13 cellular contexts compared by ENCODE assay signal in genomic region chr5:124790895-124791732, GRCh38. TPM values are rescaled to one million over a fixed set of nuclear protein-coding genes. Genes with fewer than 3 reads are reported as not detected.
A peak's percentile ranks its signal among the peaks of the same experiment; 100 is the strongest.
DNase-seq lines count a peak whose midpoint lies in the region; FAIRE-seq and TF ChIP-seq lines count a peak whose summit lies in the region.
"Had no signal": no experiment of that assay in that cellular context is flagged by ENCODE, and none has a peak within 500 bp of the region (broad histone marks: within the 10 kb centered on the region; RNA-seq: fewer than 3 reads in every experiment).

No MANE protein-coding gene starts in this region.

- no peak for FAIRE-seq in GM12892 (lab: Jason Lieb, UNC)
- FAIRE-seq: A204.1, GM19239 had no signal

- H3K27ac Mint-ChIP-seq in progenitor cell of endocrine pancreas: peak overlapping the region; percentile 61
- H3K27ac Mint-ChIP-seq: activated CD8-positive, alpha-beta T cell treated with anti-CD3 and anti-CD28 coated beads, Interleukin-2, amount 10 ng/mL, durations not matched to agents 7 days and 5 days had no signal

- no peak for TF ChIP-seq CTCF in epithelial cell of esophagus (IDR thresholded peaks at IDR 0.05; ENCODE audit: insufficient read depth, low read depth, low read length, missing control alignments)
- TF ChIP-seq CTCF in progenitor cell of endocrine pancreas (IDR thresholded peaks at IDR 0.05; ENCODE audit: unreplicated experiment): no peak

- TF ChIP-seq POLR2A in GM12892 (IDR thresholded peaks at IDR 0.05; ENCODE audit: low read depth, low read length): no peak

- H3K36me3 Mint-ChIP-seq in progenitor cell of endocrine pancreas (ENCODE audit: insufficient read depth): no peaks in the 10 kb centered on the region

- H3K4me1 Mint-ChIP-seq in progenitor cell of endocrine pancreas (ENCODE audit: low read depth): peaks cover 28% of the 10 kb centered on the region

- peak overlapping the region; percentile 36 for H3K4me3 Mint-ChIP-seq in progenitor cell of endocrine pancreas (ENCODE audit: low read depth)
- H3K4me3 Mint-ChIP-seq: activated CD8-positive, alpha-beta T cell treated with anti-CD3 and anti-CD28 coated beads, Interleukin-2, amount 10 ng/mL, durations not matched to agents 7 days and 5 days had no signal

- H3K9me3 Mint-ChIP-seq in progenitor cell of endocrine pancreas (ENCODE audit: low read depth): peaks cover 3% of the 10 kb centered on the region

- H3K4me3 ChIP-seq in epithelial cell of esophagus (ENCODE audit: low read length): no peak overlapping the region
- H3K4me3 ChIP-seq: left ventricle myocardium inferior had no signal

- DNase-seq in DMS153 (lab: John Stamatoyannopoulos, UW) (peak; percentile 16), DMS153 treated with DMSO at 0.1 percent for 48 hours (lab: John Stamatoyannopoulos, UW; ENCODE audit: unreplicated experiment) (no peak), NCI-H2227 treated with DMSO at 0.1 percent for 48 hours (lab: John Stamatoyannopoulos, UW) (peak; percentile 59), epithelial cell of esophagus (ENCODE audit: low read depth) (peak; percentile 82), progenitor cell of endocrine pancreas (ENCODE audit: low spot score, unreplicated experiment) (no peak), GM12892 (ENCODE audit: insufficient read length) (no peak), GOT3 (lab: John Stamatoyannopoulos, UW) (no peak), activated T-cell treated with anti-CD3 and anti-CD28 coated beads for 4 hours (no peak)
- DNase-seq: activated CD8-positive, alpha-beta T cell treated with anti-CD3 and anti-CD28 coated beads, Interleukin-2, amount 10 ng/mL, durations not matched to agents 7 days and 5 days; left ventricle myocardium inferior; NCI-H2107 had no signal

- H3K27me3 Mint-ChIP-seq in progenitor cell of endocrine pancreas: no peaks in the 10 kb centered on the region

RNA-seq across cellular contexts. Expression of gene ZNF608, which starts 44.7 kb away (rescaled TPM):
- total RNA-seq in progenitor cell of endocrine pancreas: 134 and 148 TPM in 2 replicates
- 12.9 TPM for polyA plus RNA-seq in GM12892 (2012; ENCODE audit: missing spikeins)
- total RNA-seq: activated CD8-positive, alpha-beta T cell treated with anti-CD3 and anti-CD28 coated beads, Interleukin-2, amount 10 ng/mL, durations not matched to agents 7 days and 5 days had no signal

Comparison
In these comparisons a context has a peak if more than half of its experiments do, and no peak if none do; other contexts are left out.
1. DNase-seq: peak in DMS153 (single experiment), NCI-H2227 treated with DMSO at 0.1 percent for 48 hours (single experiment) and epithelial cell of esophagus (single experiment); none in DMS153 treated with DMSO at 0.1 percent for 48 hours (single experiment), progenitor cell of endocrine pancreas (single experiment), GM12892 (single experiment), GOT3 (single experiment) and activated T-cell treated with anti-CD3 and anti-CD28 coated beads for 4 hours (single experiment).